1 cellular context compared by ENCODE assay signal in the genomic region with DNA sequence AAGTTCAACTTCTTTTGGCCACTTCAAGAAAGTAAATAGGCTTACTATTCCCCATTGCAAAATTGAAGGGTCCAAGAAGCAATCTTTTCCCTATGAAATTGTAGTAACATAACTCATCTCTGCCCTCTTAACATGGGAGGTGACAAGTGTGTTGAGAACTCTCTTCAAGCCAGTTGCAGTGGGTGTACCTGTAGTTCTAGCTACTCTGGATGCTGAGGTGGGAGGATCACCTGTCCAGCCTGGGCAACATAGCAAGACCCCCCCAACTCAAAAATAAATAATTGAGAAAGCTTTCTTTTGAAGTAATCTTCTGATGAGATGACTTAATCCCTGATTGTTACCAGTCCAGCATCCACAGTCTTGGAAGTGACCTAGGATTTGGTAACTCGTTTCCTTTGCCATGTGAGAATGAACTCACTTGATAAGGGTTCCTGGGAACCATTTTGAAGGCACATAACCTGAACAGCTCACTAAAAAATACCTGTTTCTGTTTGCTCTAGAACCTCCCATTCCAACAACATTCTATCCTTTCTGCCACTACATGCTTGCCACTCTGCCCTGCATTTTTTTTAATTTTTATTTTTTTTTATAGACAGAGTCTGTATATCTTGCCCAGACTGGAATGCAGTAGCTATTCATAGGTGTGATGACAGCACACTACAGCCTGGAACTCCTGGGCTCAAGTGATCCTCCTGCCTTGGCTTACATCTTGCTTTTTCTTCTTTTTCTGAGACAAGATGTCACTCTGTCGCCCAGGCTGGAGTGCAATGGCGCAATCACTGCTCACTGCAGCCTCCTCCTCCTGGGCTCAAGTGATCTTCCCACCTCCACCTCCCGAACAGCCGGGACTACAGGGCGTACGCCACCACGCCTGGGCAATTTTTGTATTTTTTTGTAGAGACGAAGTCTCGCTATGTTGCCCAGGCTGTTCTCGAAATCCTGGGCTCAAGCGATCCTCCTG.
TF ChIP-seq lines count a peak whose summit lies in the region.

No MANE protein-coding gene starts in this region.

TF ChIP-seq in K562, 482 proteins besides CTCF, POLR2A, EP300 and RAD21 (continued from another document):
- TF ChIP-seq ZNF121 (CRISPR knock-in tag; conservative IDR thresholded peaks at IDR 0.05): peak; percentile 88
- TF ChIP-seq, protein P1, sequence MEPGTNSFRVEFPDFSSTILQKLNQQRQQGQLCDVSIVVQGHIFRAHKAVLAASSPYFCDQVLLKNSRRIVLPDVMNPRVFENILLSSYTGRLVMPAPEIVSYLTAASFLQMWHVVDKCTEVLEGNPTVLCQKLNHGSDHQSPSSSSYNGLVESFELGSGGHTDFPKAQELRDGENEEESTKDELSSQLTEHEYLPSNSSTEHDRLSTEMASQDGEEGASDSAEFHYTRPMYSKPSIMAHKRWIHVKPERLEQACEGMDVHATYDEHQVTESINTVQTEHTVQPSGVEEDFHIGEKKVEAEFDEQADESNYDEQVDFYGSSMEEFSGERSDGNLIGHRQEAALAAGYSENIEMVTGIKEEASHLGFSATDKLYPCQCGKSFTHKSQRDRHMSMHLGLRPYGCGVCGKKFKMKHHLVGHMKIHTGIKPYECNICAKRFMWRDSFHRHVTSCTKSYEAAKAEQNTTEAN (CRISPR knock-in tag; IDR thresholded peaks at IDR 0.05): no peak
- peak; percentile 86 for TF ChIP-seq CEBPB (tag; IDR thresholded peaks at IDR 0.05)
